In genomic region chr3:127588675-127589577, GRCh38 we compare ENCODE assay signal across 8 cellular contexts. TPM values are rescaled to one million over a fixed set of nuclear protein-coding genes. Genes with fewer than 3 reads are reported as not detected.
A peak's percentile ranks its signal among the peaks of the same experiment; 100 is the strongest.
DNase-seq lines count a peak whose midpoint lies in the region; ATAC-seq and TF ChIP-seq lines count a peak whose summit lies in the region.

No MANE protein-coding gene starts in this region.

- H3K36me3 Mint-ChIP-seq in endodermal cell (ENCODE audit: low read depth) (no peaks in the 10 kb centered on the region), neural crest cell (ENCODE audit: low read depth) (no peaks in the 10 kb centered on the region)

- peak overlapping the region; percentile 59 for H3K9ac ChIP-seq in endodermal cell (ENCODE audit: extremely low read depth, low read length, poor library complexity, severe bottlenecking)

- H3K4me3 ChIP-seq in endodermal cell (ENCODE audit: low read length), result peak overlapping the region; percentile 88

- DNase-seq in activated CD8-positive, alpha-beta memory T cell treated with anti-CD3 and anti-CD28 coated beads for 24 hours, result peak; percentile 68
- DNase-seq in activated CD8-positive, alpha-beta memory T cell treated with anti-CD3 and anti-CD28 coated beads, Interleukin-2, amount 50 U/mL, for 4 hours, result no peak
- DNase-seq in SW 1271 (lab: John Stamatoyannopoulos, UW), result peak; percentile 40 to 55
- peak; percentile 64 for DNase-seq in endodermal cell
- no peak for DNase-seq in neural crest cell (ENCODE audit: low read depth, low spot score)
- no peak for DNase-seq in central memory CD4-positive, alpha-beta T cell
- DNase-seq in pons (ENCODE audit: low spot score), result no peak

- H3K4me1 ChIP-seq in endodermal cell (ENCODE audit: control insufficient read depth, insufficient read depth, low read length), result no peaks in the 10 kb centered on the region

- no peak for TF ChIP-seq CTCF in endodermal cell (conservative IDR thresholded peaks at IDR 0.05)
- TF ChIP-seq CTCF in neural crest cell (conservative IDR thresholded peaks at IDR 0.05), result no peak

- H3K4me3 Mint-ChIP-seq in endodermal cell, result peak overlapping the region; percentile 72
- H3K4me3 Mint-ChIP-seq in neural crest cell, result peak overlapping the region; percentile 89

- H3K27ac Mint-ChIP-seq in endodermal cell (no peak overlapping the region), neural crest cell (ENCODE audit: unreplicated experiment) (no peak overlapping the region)

- no peak overlapping the region for H3K27ac ChIP-seq in endodermal cell (ENCODE audit: low read depth, low read length)

- no peaks in the 10 kb centered on the region for H3K27me3 Mint-ChIP-seq in endodermal cell (ENCODE audit: insufficient read depth)
- peaks cover 3% of the 10 kb centered on the region for H3K27me3 Mint-ChIP-seq in neural crest cell (ENCODE audit: low read depth)

- WGBS in endodermal cell (ENCODE audit: insufficient coverage in 1 of 2, insufficient read length in 1 of 2), 2 experiments, result 68 to 79% methylated on average over 8 to 16 of the region's 16 CpGs

- H3K9me3 ChIP-seq in endodermal cell (ENCODE audit: control insufficient read depth, low read length), result no peaks in the 10 kb centered on the region

- H3K9me3 Mint-ChIP-seq in endodermal cell (no peaks in the 10 kb centered on the region), neural crest cell (no peaks in the 10 kb centered on the region)

- H3K36me3 ChIP-seq in endodermal cell (ENCODE audit: control insufficient read depth, insufficient read depth, low read length), result no peaks in the 10 kb centered on the region

- H3K4me1 Mint-ChIP-seq in endodermal cell (peaks cover 14% of the 10 kb centered on the region), neural crest cell (peaks cover 38% of the 10 kb centered on the region)

- no peaks in the 10 kb centered on the region for H3K27me3 ChIP-seq in endodermal cell (ENCODE audit: control insufficient read depth, insufficient read depth, low read length, poor library complexity, severe bottlenecking)

- no peak for ATAC-seq in GM19455 (IDR thresholded peaks at IDR 0.05; ENCODE audit: unreplicated experiment)

RNA-seq across cellular contexts. Expression of gene TPRA1, which starts 1.6 kb away (rescaled TPM):
- total RNA-seq in endodermal cell, result 10 to 100 TPM; 22.9 TPM
- 18.2 TPM for polyA plus RNA-seq in endodermal cell (2013, experiment 1 of 2)
- polyA plus RNA-seq in endodermal cell (2013, experiment 2 of 2), result 15.9 TPM
- total RNA-seq in neural crest cell, result 27.2 and 27.4 TPM in 2 replicates

RNA-seq across cellular contexts. Expression of gene MCM2, which starts 9.3 kb away (rescaled TPM):
- total RNA-seq in endodermal cell (10 to 100 TPM; 91.5 to 95.9 TPM), neural crest cell (223 and 228 TPM in 2 replicates)
- polyA plus RNA-seq in endodermal cell (2013, experiment 1 of 2), result 106 TPM
- polyA plus RNA-seq in endodermal cell (2013, experiment 2 of 2), result 92.1 TPM

RNA-seq across cellular contexts. Expression of gene PODXL2, which starts 40.1 kb away (rescaled TPM):
- 10 to 100 TPM; 11.8 to 16.5 TPM for total RNA-seq in endodermal cell
- polyA plus RNA-seq in endodermal cell (2013, experiment 1 of 2), result 49.2 TPM
- 46.8 TPM for polyA plus RNA-seq in endodermal cell (2013, experiment 2 of 2)
- 70.8 and 74.0 TPM in 2 replicates for total RNA-seq in neural crest cell

Comparison
In these comparisons a context has a peak if more than half of its experiments do, and no peak if none do; other contexts are left out.
1. DNase-seq: peak in activated CD8-positive, alpha-beta memory T cell treated with anti-CD3 and anti-CD28 coated beads for 24 hours (single experiment), SW 1271 (2 of 2) and endodermal cell (single experiment); none in activated CD8-positive, alpha-beta memory T cell treated with anti-CD3 and anti-CD28 coated beads, Interleukin-2, amount 50 U/mL, for 4 hours (single experiment), neural crest cell (single experiment), central memory CD4-positive, alpha-beta T cell (single experiment) and pons (single experiment).